ENCODE assay signal across 8 cellular contexts in genomic region chr14:99792551-99793212, GRCh38. TPM values are rescaled to one million over a fixed set of nuclear protein-coding genes. Genes with fewer than 3 reads are reported as not detected.
A peak's percentile ranks its signal among the peaks of the same experiment; 100 is the strongest.
DNase-seq lines count a peak whose midpoint lies in the region; ATAC-seq, FAIRE-seq and TF ChIP-seq lines count a peak whose summit lies in the region.

No MANE protein-coding gene starts in this region.

- CTCF ChIA-PET in PC-9 (lab: Charles Lee) = no interaction called here

- ATAC-seq in HG02981 (IDR thresholded peaks at IDR 0.05; ENCODE audit: unreplicated experiment) = no peak

- no peak overlapping the region; the same call in 1 of the 2 replicates for H3K27ac ChIP-seq in BLaER1
- no peak overlapping the region for H3K27ac ChIP-seq in PC-9

- H3K9ac ChIP-seq in BLaER1 (peak overlapping the region; percentile 59), NT2/D1 (ENCODE audit: insufficient read length, low read depth) (peak overlapping the region; percentile 83), mucosa of stomach (ENCODE audit: low read length) (peak overlapping the region; percentile 19)

- H3K4me3 ChIP-seq in BLaER1 = peak overlapping the region; percentile 73
- H3K4me3 ChIP-seq in NT2/D1 (ENCODE audit: insufficient read length, low read depth) = peak overlapping the region; percentile 36
- H3K4me3 ChIP-seq in mucosa of stomach (ENCODE audit: low read length) = no peak overlapping the region
- no peak overlapping the region for H3K4me3 ChIP-seq in PC-9

- H3K36me3 ChIP-seq in BLaER1 (no peaks in the 10 kb centered on the region), NT2/D1 (ENCODE audit: insufficient read depth, insufficient read length, low read length) (no peaks in the 10 kb centered on the region), mucosa of stomach (ENCODE audit: control insufficient read depth, insufficient read depth, low read length) (no peaks in the 10 kb centered on the region), PC-9 (ENCODE audit: low read depth) (no peaks in the 10 kb centered on the region)

- H3K9me3 ChIP-seq in BLaER1 = peaks cover 8% of the 10 kb centered on the region; the same call in 1 of the 2 replicates
- no peaks in the 10 kb centered on the region for H3K9me3 ChIP-seq in NT2/D1 (ENCODE audit: insufficient read depth, low read length)
- no peaks in the 10 kb centered on the region for H3K9me3 ChIP-seq in mucosa of stomach (ENCODE audit: control insufficient read depth, low read length)
- no peaks in the 10 kb centered on the region for H3K9me3 ChIP-seq in PC-9 (ENCODE audit: insufficient read depth, low read depth)

- H4K20me1 ChIP-seq in BLaER1 = no peaks in the 10 kb centered on the region
- no peaks in the 10 kb centered on the region for H4K20me1 ChIP-seq in PC-9 (ENCODE audit: insufficient read depth)

- peak overlapping the region; percentile 97 for H3K4me2 ChIP-seq in BLaER1
- no peak overlapping the region for H3K4me2 ChIP-seq in PC-9

- peaks cover 37% of the 10 kb centered on the region for H3K27me3 ChIP-seq in BLaER1
- peaks cover 3% of the 10 kb centered on the region for H3K27me3 ChIP-seq in NT2/D1 (ENCODE audit: insufficient read depth, insufficient read length)
- peaks cover 30% of the 10 kb centered on the region for H3K27me3 ChIP-seq in mucosa of stomach (ENCODE audit: control insufficient read depth, insufficient read depth, low read length)
- no peaks in the 10 kb centered on the region for H3K27me3 ChIP-seq in PC-9 (ENCODE audit: insufficient read depth, low read depth)

- DNase-seq in NT2/D1 (ENCODE audit: low read depth, low spot score) (no peak), ecto neural progenitor cell (ENCODE audit: low spot score) (peak; percentile 72), NCI-H1105 treated with DMSO at 0.1 percent for 48 hours (lab: John Stamatoyannopoulos, UW) (no peak), GM12891 (ENCODE audit: insufficient read length, low spot score) (no peak), PC-9 (no peak)

- no peaks in the 10 kb centered on the region for H3K9me2 ChIP-seq in PC-9 (ENCODE audit: insufficient read depth)

- no peak for TF ChIP-seq CTCF in PC-9 (conservative IDR thresholded peaks at IDR 0.05)

- peaks cover 4% of the 10 kb centered on the region; the same call in 1 of the 2 replicates for H3F3A ChIP-seq in PC-9 (ENCODE audit: insufficient read depth, low read depth)

- no TSS peak for BruUV-seq in PC-9 (replicated peaks; lab: Mats Ljungman, UMichigan)

- no peaks in the 10 kb centered on the region for H3K79me2 ChIP-seq in PC-9 (ENCODE audit: low read depth)

- FAIRE-seq in GM12891 (lab: Jason Lieb, UNC) = no peak

- intact Hi-C loops in PC-9 (cut with micrococcal nuclease; ENCODE audit: unreplicated experiment) = loop anchor here (10.0 kb wide), 1 partner anchor 58 kb away; no protein-coding TSS in a partner anchor

- POLR2A ChIA-PET in PC-9 (lab: Charles Lee; ENCODE audit: unreplicated experiment) = no interaction called here

- peaks cover 32% of the 10 kb centered on the region for H3K4me1 ChIP-seq in BLaER1
- peaks cover 2% of the 10 kb centered on the region for H3K4me1 ChIP-seq in NT2/D1 (ENCODE audit: insufficient read depth, insufficient read length)
- no peaks in the 10 kb centered on the region for H3K4me1 ChIP-seq in mucosa of stomach (ENCODE audit: control insufficient read depth, insufficient read depth, low read length)
- peaks cover 8% of the 10 kb centered on the region; the same call in 1 of the 2 replicates for H3K4me1 ChIP-seq in PC-9 (replicated peaks; ENCODE audit: insufficient read depth)

- H2AFZ ChIP-seq in PC-9 = no peak overlapping the region

- TF ChIP-seq POLR2A in GM12891 (IDR thresholded peaks at IDR 0.05; ENCODE audit: low read depth, low read length) = no peak

TF ChIP-seq in GM12891, 5 proteins besides CTCF, POLR2A, EP300 and RAD21:
- TF ChIP-seq SPI1 (IDR thresholded peaks at IDR 0.05; ENCODE audit: low read depth, low read length) (no peak), POLR2AphosphoS5 (IDR thresholded peaks at IDR 0.05; ENCODE audit: low read depth, low read length) (no peak), POU2F2 (IDR thresholded peaks at IDR 0.05; ENCODE audit: low read depth, low read length) (no peak), PAX5 (IDR thresholded peaks at IDR 0.05; ENCODE audit: insufficient read depth, low read length, severe bottlenecking) (no peak), TAF1 (IDR thresholded peaks at IDR 0.05; ENCODE audit: low read depth, low read length) (no peak)
TF ChIP-seq in GM12891: peak in this region for 0.

RNA-seq across cellular contexts. Expression of gene EML1, which starts 0.5 kb away (rescaled TPM):
- polyA plus RNA-seq in GM12891 (2012; ENCODE audit: low read depth, missing spikeins) = not detected
- 1.8 and 2.4 TPM in 2 replicates for total RNA-seq in PC-9 (2021)

Comparison
In these comparisons a context has a peak if more than half of its experiments do, and no peak if none do; other contexts are left out.
1. H3K4me3 ChIP-seq: peak in BLaER1 (single experiment) and NT2/D1 (single experiment); none in mucosa of stomach (single experiment) and PC-9 (single experiment).
2. H3K9ac ChIP-seq: peak in every context shown above with its lines; median percentile 83 in NT2/D1; 59 in BLaER1; 19 in mucosa of stomach.